9 cellular contexts compared by ENCODE assay signal in genomic region chr3:188262913-188263683, GRCh38.
DNase-seq lines count a peak whose midpoint lies in the region; TF ChIP-seq lines count a peak whose summit lies in the region.
"Had no signal": no experiment of that assay in that cellular context is flagged by ENCODE, and none has a peak within 500 bp of the region (broad histone marks: within the 10 kb centered on the region; RNA-seq: fewer than 3 reads in every experiment).

No MANE protein-coding gene starts in this region.

- TF ChIP-seq POLR2A in sigmoid colon (IDR thresholded peaks at IDR 0.05) = no peak

- 43 to 70% methylated on average over 8 of the region's 8 CpGs for WGBS in sigmoid colon, 2 donors

- intact Hi-C loops in head of caudate nucleus (cut with DNase I) = loop anchor here (10.0 kb wide), 1 partner anchor 518 kb away; the partner anchor contains the start of gene BCL6
- intact Hi-C loops in sigmoid colon (cut with DNase I) = no loop called here

- no peaks in the 10 kb centered on the region for H3K27me3 ChIP-seq in sigmoid colon

- H3K9me3 ChIP-seq in sigmoid colon = no peaks in the 10 kb centered on the region

- H3K4me1 ChIP-seq in sigmoid colon = peaks cover 0 to 98% (median 97%) of the 10 kb centered on the region in 4 donors

- H3K27ac ChIP-seq in VCaP = peak overlapping the region; percentile 58
- H3K27ac ChIP-seq in sigmoid colon = peak overlapping the region; percentile 88 to 94 (median 90)
- H3K27ac ChIP-seq: SK-N-MC had no signal

- DNase-seq in GM04504 (ENCODE audit: low read depth) (peak; percentile 70), head of caudate nucleus (peak in 40 of 42 donors; percentile 26 to 87 (median 64)), sigmoid colon (no peak), NCI-H2171 treated with DMSO at 0.1 percent for 48 hours (lab: John Stamatoyannopoulos, UW) (no peak), T1000 (lab: John Stamatoyannopoulos, UW) (no peak), NCI-H1694 treated with DMSO at 0.1 percent for 48 hours (lab: John Stamatoyannopoulos, UW) (no peak)
- DNase-seq in activated naive CD4-positive, alpha-beta T cell (lab: John Stamatoyannopoulos, UW) = no peak

- no peak overlapping the region for H3K4me3 ChIP-seq in sigmoid colon
- H3K4me3 ChIP-seq: SK-N-MC had no signal

- peak; percentile 53 to 89 (median 75) for TF ChIP-seq EP300 in sigmoid colon (IDR thresholded peaks at IDR 0.05)

- TF ChIP-seq CTCF in VCaP (conservative IDR thresholded peaks at IDR 0.05) (no peak), sigmoid colon (IDR thresholded peaks at IDR 0.05) (no peak)

- H3K36me3 ChIP-seq in sigmoid colon = no peaks in the 10 kb centered on the region

Comparison
In these comparisons a context has a peak if more than half of its experiments do, and no peak if none do; other contexts are left out.
1. DNase-seq: peak in GM04504 (single experiment) and head of caudate nucleus (40 of 42); none in sigmoid colon (single experiment), NCI-H2171 treated with DMSO at 0.1 percent for 48 hours (single experiment), T1000 (single experiment), NCI-H1694 treated with DMSO at 0.1 percent for 48 hours (single experiment) and activated naive CD4-positive, alpha-beta T cell (0 of 4).